Comparison of ENCODE assay signal across 24 cellular contexts in genomic region chr11:41235670-41236069, GRCh38.
DNase-seq lines count a peak whose midpoint lies in the region; ATAC-seq and TF ChIP-seq lines count a peak whose summit lies in the region.
"Had no signal": no experiment of that assay in that cellular context is flagged by ENCODE, and none has a peak within 500 bp of the region (broad histone marks: within the 10 kb centered on the region; RNA-seq: fewer than 3 reads in every experiment).

No MANE protein-coding gene starts in this region.

- H3K4me3 ChIP-seq in neural cell (ENCODE audit: low read length): peak overlapping the region; percentile 45
- H3K4me3 ChIP-seq: A549; BLaER1 treated with 17β-estradiol and CSF1 and Interleukin-3, amounts not matched to agents 10 nM and 100 nM; GM12878; HAP-1 had no signal

- H3K27ac Mint-ChIP-seq in T-helper 17 cell: no peak overlapping the region
- H3K27ac Mint-ChIP-seq: CD14-positive monocyte; CD4-positive, alpha-beta T cell; CD8-positive, alpha-beta memory T cell; HFFc6 had no signal

- no peaks in the 10 kb centered on the region for H3K4me1 Mint-ChIP-seq in T-helper 17 cell
- H3K4me1 Mint-ChIP-seq: CD14-positive monocyte; CD8-positive, alpha-beta memory T cell had no signal

- no peak for ATAC-seq in GM21619 (IDR thresholded peaks at IDR 0.05; ENCODE audit: unreplicated experiment)
- ATAC-seq in T-helper 17 cell: no peak
- ATAC-seq: A549, GM12878 had no signal

- peak overlapping the region; percentile 16 for H3K4me2 ChIP-seq in neural cell (ENCODE audit: low read length)
- H3K4me2 ChIP-seq: A549; BLaER1 treated with 17β-estradiol and CSF1 and Interleukin-3, amounts not matched to agents 10 nM and 100 nM had no signal

- no peaks in the 10 kb centered on the region for H3K36me3 Mint-ChIP-seq in T-helper 17 cell (ENCODE audit: low read depth)
- H3K36me3 Mint-ChIP-seq: CD14-positive monocyte; CD8-positive, alpha-beta memory T cell had no signal

- TF ChIP-seq EP300 in neural cell (conservative IDR thresholded peaks at IDR 0.05; ENCODE audit: poor library complexity, severe bottlenecking): peak; percentile 100

- H3K9ac ChIP-seq in neural cell (ENCODE audit: low read length): peak overlapping the region; percentile 59
- H3K9ac ChIP-seq: BLaER1 treated with 17β-estradiol and CSF1 and Interleukin-3, amounts not matched to agents 10 nM and 100 nM had no signal

- no peak for TF ChIP-seq CTCF in neural cell (IDR thresholded peaks at IDR 0.05; ENCODE audit: poor library complexity, severe bottlenecking)

- H3K9me2 ChIP-seq in neural cell (ENCODE audit: insufficient read depth, low read length): no peaks in the 10 kb centered on the region

- H3F3A ChIP-seq in neural cell (ENCODE audit: insufficient read depth, low read length, poor library complexity, severe bottlenecking): peaks cover 8% of the 10 kb centered on the region

- peak in 2 of 3 experiments; percentile 4 to 96 for DNase-seq in NCI-H1417 (lab: John Stamatoyannopoulos, UW)
- DNase-seq in NCI-H1417 treated with DMSO at 0.1 percent for 48 hours (lab: John Stamatoyannopoulos, UW): no peak
- peak; percentile 58 to 89 for DNase-seq in NCI-H187 (lab: John Stamatoyannopoulos, UW)
- DNase-seq in NCI-H345 (lab: John Stamatoyannopoulos, UW): peak; percentile 42
- no peak for DNase-seq in T-helper 17 cell
- DNase-seq: 8988T; ACHN; AML-193; BE2C; CD4-positive, alpha-beta T cell; CD8-positive, alpha-beta memory T cell; DMS 273 treated with DMSO at 0.1 percent for 48 hours; DMS79; EL; GDM1; GOT3; HFFc6 had no signal

- peak overlapping the region; percentile 89 for H3K27ac ChIP-seq in neural cell (ENCODE audit: low read length)
- H3K27ac ChIP-seq: A549; BLaER1 treated with 17β-estradiol and CSF1 and Interleukin-3, amounts not matched to agents 10 nM and 100 nM had no signal

- peak; percentile 52 for TF ChIP-seq RAD21 in neural cell (conservative IDR thresholded peaks at IDR 0.05)

- H3K4me3 Mint-ChIP-seq in T-helper 17 cell: no peak overlapping the region
- H3K4me3 Mint-ChIP-seq: CD14-positive monocyte; CD4-positive, alpha-beta T cell; CD8-positive, alpha-beta memory T cell; HFFc6 had no signal

- no peaks in the 10 kb centered on the region for H4K20me1 ChIP-seq in neural cell (ENCODE audit: insufficient read depth)
- H4K20me1 ChIP-seq: BLaER1 treated with 17β-estradiol and CSF1 and Interleukin-3, amounts not matched to agents 10 nM and 100 nM had no signal

- no peaks in the 10 kb centered on the region for H3K36me3 ChIP-seq in neural cell (ENCODE audit: insufficient read depth, low read length)
- H3K36me3 ChIP-seq: BE2C; BLaER1 treated with 17β-estradiol and CSF1 and Interleukin-3, amounts not matched to agents 10 nM and 100 nM; HAP-1 had no signal

- no peaks in the 10 kb centered on the region for H3K27me3 Mint-ChIP-seq in T-helper 17 cell
- H3K27me3 Mint-ChIP-seq: CD4-positive, alpha-beta T cell; CD8-positive, alpha-beta memory T cell had no signal

- no peaks in the 10 kb centered on the region for H3K27me3 ChIP-seq in neural cell (ENCODE audit: insufficient read depth, low read depth, low read length)
- H3K27me3 ChIP-seq: BE2C; BLaER1 treated with 17β-estradiol and CSF1 and Interleukin-3, amounts not matched to agents 10 nM and 100 nM had no signal

- H3K9me3 ChIP-seq in neural cell (ENCODE audit: low read length) (no peaks in the 10 kb centered on the region), T-helper 17 cell (ENCODE audit: control insufficient read depth, low read length, poor library complexity, severe bottlenecking) (peaks cover 8% of the 10 kb centered on the region)
- H3K9me3 ChIP-seq: A549; BE2C; BLaER1 treated with 17β-estradiol and CSF1 and Interleukin-3, amounts not matched to agents 10 nM and 100 nM; HAP-1 had no signal

- H2AFZ ChIP-seq in neural cell (ENCODE audit: low read depth, low read length): no peak overlapping the region

- no peaks in the 10 kb centered on the region for H3K79me2 ChIP-seq in neural cell (replicated peaks; ENCODE audit: insufficient read depth, low read length)

TF ChIP-seq in neural cell, 6 proteins besides CTCF, POLR2A, EP300 and RAD21:
- TF ChIP-seq POLR2AphosphoS5 (IDR thresholded peaks at IDR 0.05) (peak; percentile 99), SMC3 (conservative IDR thresholded peaks at IDR 0.05; ENCODE audit: poor library complexity) (peak; percentile 43), REST (IDR thresholded peaks at IDR 0.05; ENCODE audit: borderline replicate concordance) (peak; percentile 96), EZH2 (IDR thresholded peaks at IDR 0.05; ENCODE audit: borderline replicate concordance, insufficient read depth, low read length, poor library complexity, severe bottlenecking) (no peak)

Comparison
In these comparisons a context has a peak if more than half of its experiments do, and no peak if none do; other contexts are left out.
1. DNase-seq: peak in NCI-H1417 (2 of 3), NCI-H187 (2 of 2) and NCI-H345 (single experiment); none in NCI-H1417 treated with DMSO at 0.1 percent for 48 hours (single experiment) and T-helper 17 cell (0 of 3).